ENCODE assay signal across 1 cellular context in the genomic region with DNA sequence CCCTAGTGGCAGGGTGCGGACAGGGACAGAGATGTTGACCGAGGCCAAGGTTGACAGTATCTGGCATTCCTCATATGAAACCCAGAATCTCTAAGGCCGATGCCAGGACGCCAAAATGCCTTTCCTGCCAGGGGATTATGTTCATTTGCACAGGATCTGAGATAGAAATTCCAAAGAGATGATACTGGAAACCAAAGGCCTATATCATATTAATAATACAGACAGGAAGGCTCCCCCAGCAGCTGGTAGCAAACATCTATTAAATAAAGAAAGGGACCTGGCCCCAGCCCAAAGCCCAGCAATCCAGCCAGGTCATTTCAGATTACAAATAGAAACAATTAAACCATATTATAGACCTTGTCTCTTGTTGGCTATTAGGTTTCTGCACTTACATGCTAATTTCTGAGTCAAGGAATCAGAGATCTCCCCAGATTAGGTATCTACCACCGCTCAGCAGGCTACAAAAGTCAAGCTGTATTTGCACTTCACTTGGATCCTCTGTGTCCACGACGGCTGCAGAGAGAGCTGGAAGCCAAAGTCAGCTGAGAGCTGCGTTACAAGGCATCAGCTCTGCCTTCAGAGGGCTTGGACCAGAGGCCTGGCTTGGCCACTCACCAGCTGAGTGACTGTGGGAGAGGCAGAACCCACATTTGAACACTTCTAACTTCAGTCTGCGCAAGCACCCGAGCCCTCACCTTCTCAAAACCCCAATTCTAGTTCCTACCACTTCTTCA.
TF ChIP-seq lines count a peak whose summit lies in the region.

No MANE protein-coding gene starts in this region.

TF ChIP-seq in IMR-90, 13 proteins besides CTCF, POLR2A, EP300 and RAD21:
- TF ChIP-seq, protein P1, sequence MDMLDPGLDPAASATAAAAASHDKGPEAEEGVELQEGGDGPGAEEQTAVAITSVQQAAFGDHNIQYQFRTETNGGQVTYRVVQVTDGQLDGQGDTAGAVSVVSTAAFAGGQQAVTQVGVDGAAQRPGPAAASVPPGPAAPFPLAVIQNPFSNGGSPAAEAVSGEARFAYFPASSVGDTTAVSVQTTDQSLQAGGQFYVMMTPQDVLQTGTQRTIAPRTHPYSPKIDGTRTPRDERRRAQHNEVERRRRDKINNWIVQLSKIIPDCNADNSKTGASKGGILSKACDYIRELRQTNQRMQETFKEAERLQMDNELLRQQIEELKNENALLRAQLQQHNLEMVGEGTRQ (IDR thresholded peaks at IDR 0.05; ENCODE audit: low read depth, low read length) = no peak
- TF ChIP-seq RFX5 (IDR thresholded peaks at IDR 0.05; ENCODE audit: low read depth, low read length) (no peak), RCOR1 (IDR thresholded peaks at IDR 0.05; ENCODE audit: insufficient replicate concordance, low read length) (no peak), FOS (IDR thresholded peaks at IDR 0.05; ENCODE audit: low read depth, low read length) (no peak), MXI1 (IDR thresholded peaks at IDR 0.05; ENCODE audit: borderline replicate concordance, low read depth, low read length) (no peak), CEBPB (IDR thresholded peaks at IDR 0.05; ENCODE audit: low read depth, low read length) (no peak)
TF ChIP-seq in IMR-90: peak in this region for 0.
